ENCODE assay signal across 8 cellular contexts in genomic region chr14:105526781-105527380, GRCh38. TPM values are rescaled to one million over a fixed set of nuclear protein-coding genes. Genes with fewer than 3 reads are reported as not detected.
DNase-seq lines count a peak whose midpoint lies in the region; ATAC-seq, FAIRE-seq and TF ChIP-seq lines count a peak whose summit lies in the region.

No MANE protein-coding gene starts in this region.

- 2 to 3% methylated on average over 28 to 48 of the region's 48 CpGs for WGBS in pancreas, 2 donors

- CTCF ChIA-PET in CD8-positive, alpha-beta T cell (lab: Charles Lee), result interaction anchor here (1.0 to 4.0 kb wide), 3 partner anchors 27 to 155 kb away, joined by 3 to 24 read pairs (median 4); no protein-coding TSS in a partner anchor
- CTCF ChIA-PET in OCI-LY7 (lab: Charles Lee; ENCODE audit: unreplicated experiment), result no interaction called here

- in situ Hi-C loops in GM13976 (cut with MboI; ENCODE audit: low sequenced_read_pairs, unreplicated experiment), result no loop called here

- H3K9me2 ChIP-seq in OCI-LY7 (ENCODE audit: insufficient read depth, low read length), result no peaks in the 10 kb centered on the region

- H3K4me3 Mint-ChIP-seq in CD8-positive, alpha-beta T cell, result peak overlapping the region; percentile 75

- H3K27ac Mint-ChIP-seq in CD8-positive, alpha-beta T cell, result no peak overlapping the region

- no peaks in the 10 kb centered on the region for H3K79me2 ChIP-seq in OCI-LY7 (ENCODE audit: insufficient read depth, low read depth, low read length)

- H3K36me3 ChIP-seq in CD8-positive, alpha-beta T cell (ENCODE audit: insufficient read depth, low read length), result no peaks in the 10 kb centered on the region
- H3K36me3 ChIP-seq in OCI-LY7 (ENCODE audit: insufficient read depth, low read length) (no peaks in the 10 kb centered on the region), pancreas (no peaks in the 10 kb centered on the region)

- no peak for TF ChIP-seq CTCF in CD8-positive, alpha-beta T cell (IDR thresholded peaks at IDR 0.05)
- no peak for TF ChIP-seq CTCF in OCI-LY7 (conservative IDR thresholded peaks at IDR 0.05; ENCODE audit: low read length)
- TF ChIP-seq CTCF in epithelial cell of esophagus (IDR thresholded peaks at IDR 0.05; ENCODE audit: insufficient read depth, low read depth, low read length, missing control alignments), result no peak
- TF ChIP-seq CTCF in pancreas (IDR thresholded peaks at IDR 0.05), result no peak
- TF ChIP-seq CTCF in GM13976 (IDR thresholded peaks at IDR 0.05; ENCODE audit: borderline replicate concordance, control extremely low read depth, extremely low read depth, insufficient read depth, missing control alignments), result no peak

- H3K4me1 ChIP-seq in CD8-positive, alpha-beta T cell (ENCODE audit: insufficient read depth, low read length), result peaks cover 32% of the 10 kb centered on the region
- H3K4me1 ChIP-seq in OCI-LY7 (ENCODE audit: insufficient read depth, low read length, poor library complexity, severe bottlenecking) (peaks cover 36% of the 10 kb centered on the region), pancreas (peaks cover 0 to 16% (median 0%) of the 10 kb centered on the region in 3 donors)

- H3K9me3 Mint-ChIP-seq in CD8-positive, alpha-beta T cell, result peaks cover 4% of the 10 kb centered on the region

- intact Hi-C loops in CD8-positive, alpha-beta T cell (cut with DNase I, micrococcal nuclease), result loop anchor here in 1 of 2 experiments (5.0 kb wide), 1 partner anchor 435 kb away; no protein-coding TSS in a partner anchor
- intact Hi-C loops in OCI-LY7 (cut with micrococcal nuclease; ENCODE audit: unreplicated experiment), result no loop called here
- intact Hi-C loops in pancreas (cut with DNase I), result no loop called here

- no peak overlapping the region for H2AFZ ChIP-seq in OCI-LY7 (ENCODE audit: low read length)

- H3K9me3 ChIP-seq in CD8-positive, alpha-beta T cell (ENCODE audit: low read length), result no peaks in the 10 kb centered on the region
- H3K9me3 ChIP-seq in OCI-LY7 (ENCODE audit: low read length) (no peaks in the 10 kb centered on the region), pancreas (no peaks in the 10 kb centered on the region)

- H3K4me2 ChIP-seq in OCI-LY7 (ENCODE audit: low read length), result peak overlapping the region; percentile 55; the same call in 1 of the 2 replicates

- H3K36me3 Mint-ChIP-seq in CD8-positive, alpha-beta T cell, result no peaks in the 10 kb centered on the region

- H3K4me1 Mint-ChIP-seq in CD8-positive, alpha-beta T cell (ENCODE audit: low read depth), result peaks cover 18% of the 10 kb centered on the region

- H3K27me3 ChIP-seq in CD8-positive, alpha-beta T cell (ENCODE audit: insufficient read depth, low read length), result peaks cover 4% of the 10 kb centered on the region
- no peaks in the 10 kb centered on the region for H3K27me3 ChIP-seq in pancreas

- no peak for DNase-seq in CD8-positive, alpha-beta T cell
- DNase-seq in OCI-LY7 (ENCODE audit: low spot score), result no peak
- no peak for DNase-seq in epithelial cell of esophagus (ENCODE audit: low read depth)
- DNase-seq in pancreas, result peak in 3 of 6 donors; percentile 65 to 85 (median 66)
- no peak for DNase-seq in HK-2 (ENCODE audit: unreplicated experiment)
- no peak for DNase-seq in GM13976 (ENCODE audit: low spot score)

- no peak for FAIRE-seq in pancreas (lab: Jason Lieb, UNC)

- peak overlapping the region; percentile 37 for H3K4me3 ChIP-seq in CD8-positive, alpha-beta T cell (ENCODE audit: low read depth, low read length)
- H3K4me3 ChIP-seq in OCI-LY7 (ENCODE audit: low read depth, low read length, poor library complexity, severe bottlenecking) (peak overlapping the region; percentile 5), epithelial cell of esophagus (ENCODE audit: low read length) (peak overlapping the region; percentile 41), pancreas (peak overlapping the region; percentile 44 to 71 (median 60))

- no peak overlapping the region for H3K27ac ChIP-seq in CD8-positive, alpha-beta T cell (ENCODE audit: low read depth, low read length)
- H3K27ac ChIP-seq in OCI-LY7 (ENCODE audit: low read depth, low read length, poor library complexity, severe bottlenecking) (no peak overlapping the region), pancreas (no peak overlapping the region)

- no TSS peak for BruUV-seq in OCI-LY7 (replicated peaks; lab: Mats Ljungman, UMichigan)

- H4K20me1 ChIP-seq in OCI-LY7 (ENCODE audit: insufficient read depth, low read length), result no peaks in the 10 kb centered on the region

- H3K27me3 Mint-ChIP-seq in CD8-positive, alpha-beta T cell (ENCODE audit: low read depth), result peaks cover 7% of the 10 kb centered on the region

- POLR2A ChIA-PET in CD8-positive, alpha-beta T cell (lab: Charles Lee), result no interaction called here
- POLR2A ChIA-PET in OCI-LY7 (lab: Charles Lee), result no interaction called here

- ATAC-seq in CD8-positive, alpha-beta T cell, result no peak
- ATAC-seq in pancreas (peak in 3 of 4 donors; percentile 2 to 27 (median 11)), HG03280 (IDR thresholded peaks at IDR 0.05; ENCODE audit: unreplicated experiment) (no peak), HG03095 (IDR thresholded peaks at IDR 0.05; ENCODE audit: unreplicated experiment) (no peak)

RNA-seq across cellular contexts. Expression of gene TMEM121, which starts 0.5 kb away (rescaled TPM):
- total RNA-seq in CD8-positive, alpha-beta T cell, result 1 to 10 TPM; 2.8 to 3.4 TPM
- total RNA-seq in OCI-LY7 (2014; rRNA removed; shearing (Covaris generic)), result 0.25 and 0.70 TPM in 2 replicates
- total RNA-seq in OCI-LY7 (2022) (0.21 and 0.31 TPM in 2 replicates), pancreas (1 to 10 TPM in 5 of 6 donors, under 1 TPM in 1; 0.92 to 3.3 (median 1.8) TPM)
- polyA plus RNA-seq in pancreas, result 1 to 10 TPM; 1.2 to 2.5 TPM

RNA-seq across cellular contexts. Expression of gene TEDC1, which starts 35.8 kb away (rescaled TPM):
- 10 to 100 TPM; 55.3 to 58.5 TPM for total RNA-seq in CD8-positive, alpha-beta T cell
- 53.2 and 57.4 TPM in 2 replicates for total RNA-seq in OCI-LY7 (2014; rRNA removed; shearing (Covaris generic))
- total RNA-seq in OCI-LY7 (2022) (55.8 and 58.0 TPM in 2 replicates), pancreas (1 to 10 TPM; 2.0 to 5.2 (median 3.3) TPM)
- 10 to 100 TPM; 18.1 to 21.5 TPM for polyA plus RNA-seq in pancreas

RNA-seq across cellular contexts. Expression of gene CRIP1, which starts 40.2 kb away (rescaled TPM):
- 100 to 1,000 TPM; 111 to 115 TPM for total RNA-seq in CD8-positive, alpha-beta T cell
- total RNA-seq in OCI-LY7 (2014; rRNA removed; shearing (Covaris generic)), result 4.1 and 4.6 TPM in 2 replicates
- total RNA-seq in OCI-LY7 (2022) (1.5 TPM in 1 of 2 replicates, not detected in the other), pancreas (10 to 100 TPM in 1 of 6 donors, 1 to 10 TPM in 5; 2.4 to 14.0 (median 9.0) TPM)
- 10 to 100 TPM; 35.4 to 71.0 TPM for polyA plus RNA-seq in pancreas

RNA-seq across cellular contexts. Expression of gene CRIP2, which starts 52.3 kb away (rescaled TPM):
- 10 to 100 TPM; 17.1 to 20.7 TPM for total RNA-seq in CD8-positive, alpha-beta T cell
- total RNA-seq in OCI-LY7 (2014; rRNA removed; shearing (Covaris generic)), result not detected in 2 replicates
- total RNA-seq in OCI-LY7 (2022) (not detected in 2 replicates), pancreas (10 to 100 TPM; 12.9 to 37.4 (median 24.3) TPM)
- 100 to 1,000 TPM in 1 of 2 donors, 10 to 100 TPM in 1; 99.5 to 223 TPM for polyA plus RNA-seq in pancreas

Comparison
In these comparisons a context has a peak if more than half of its experiments do, and no peak if none do; other contexts are left out.
1. ATAC-seq: peak in pancreas (3 of 4); none in CD8-positive, alpha-beta T cell (single experiment), HG03280 (single experiment) and HG03095 (single experiment).
2. H3K4me3 ChIP-seq: peak in every context shown above with its lines; median percentile 60 in pancreas; 41 in epithelial cell of esophagus; 37 in CD8-positive, alpha-beta T cell; 5 in OCI-LY7.
3. RNA of gene TEDC1, which starts 35.8 kb away (total RNA-seq): 55.3 to 58.5 TPM in CD8-positive, alpha-beta T cell and 53.2 to 58.0 TPM in OCI-LY7; 2.0 to 5.2 TPM in pancreas; every median in the first group is over 4 times any median in the second.
4. RNA of gene CRIP1, which starts 40.2 kb away (total RNA-seq): 111 to 115 TPM in CD8-positive, alpha-beta T cell; 2.4 to 14.0 TPM in pancreas and 1.5 to 4.6 TPM in OCI-LY7; every median in the first group is over 4 times any median in the second.